34 cellular contexts compared by ENCODE assay signal in genomic region chr2:161412346-161412745, GRCh38. TPM values are rescaled to one million over a fixed set of nuclear protein-coding genes. Genes with fewer than 3 reads are reported as not detected.
DNase-seq lines count a peak whose midpoint lies in the region; ATAC-seq, FAIRE-seq and TF ChIP-seq lines count a peak whose summit lies in the region.
"Had no signal": no experiment of that assay in that cellular context is flagged by ENCODE, and none has a peak within 500 bp of the region (broad histone marks: within the 10 kb centered on the region; RNA-seq: fewer than 3 reads in every experiment).

No MANE protein-coding gene starts in this region.

- no peak for ATAC-seq in left lung
- no peak for ATAC-seq in heart right ventricle
- ATAC-seq: A549; HCT116; left ventricle myocardium superior; Panc1; stimulated activated naive CD8-positive, alpha-beta T cell treated with anti-CD3 and anti-CD28 coated beads, Interleukin-15, amount 100 ng/mL, for 72 hours had no signal

- H3K9me3 ChIP-seq in left lung (no peaks in the 10 kb centered on the region), heart right ventricle (no peaks in the 10 kb centered on the region)
- H3K9me3 ChIP-seq: A549, esophagus muscularis mucosa, right atrium auricular region, thoracic aorta had no signal

- no peak for TF ChIP-seq CTCF in AG09309 (IDR thresholded peaks at IDR 0.05; ENCODE audit: control insufficient read depth, insufficient read depth, low read depth, low read length, missing control alignments)
- no peak for TF ChIP-seq CTCF in fibroblast of mammary gland (conservative IDR thresholded peaks at IDR 0.05; ENCODE audit: control insufficient read depth, insufficient read depth, low read depth, low read length)
- TF ChIP-seq CTCF in left lung (IDR thresholded peaks at IDR 0.05) = no peak
- TF ChIP-seq CTCF in heart right ventricle (IDR thresholded peaks at IDR 0.05) = no peak

- peak; percentile 7 for DNase-seq in AG09309 (ENCODE audit: low read depth)
- no peak for DNase-seq in H54 (ENCODE audit: insufficient read length, low spot score)
- DNase-seq in OCI-M1 (lab: John Stamatoyannopoulos, UW) = peak; percentile 52
- peak; percentile 28 for DNase-seq in fibroblast of mammary gland (ENCODE audit: low read depth)
- DNase-seq in left lung = no peak
- DNase-seq in islet precursor cell = no peak
- DNase-seq in heart right ventricle = no peak
- no peak for DNase-seq in RKO (ENCODE audit: low spot score)
- DNase-seq: activated CD4-positive, alpha-beta memory T cell treated with anti-CD3 and anti-CD28 coated beads, Interleukin-2, amount 10 ng/mL, durations not matched to agents 7 days and 5 days; activated CD4-positive, alpha-beta T cell treated with anti-CD3 and anti-CD28 coated beads for 1 hour; activated CD8-positive, alpha-beta memory T cell treated with anti-CD3 and anti-CD28 coated beads, Interleukin-2, amount 50 U/mL, for 4 hours; activated naive CD4-positive, alpha-beta T cell treated with Interleukin-2 at 50 U/mL for 16 hours; CD4-positive, alpha-beta T cell; cerebellar nuclear complex; left ventricle myocardium superior; NCI-H1092; NCI-H187; SHP77 treated with DMSO at 0.1 percent for 48 hours; stimulated activated CD4-positive, alpha-beta T cell treated with anti-CD3 and anti-CD28 coated beads, Interleukin-12 subunit alpha, Interleukin-12 subunit beta, amount 100 ng/mL, for 4 hours; stimulated activated CD4-positive, alpha-beta T cell treated with anti-CD3 and anti-CD28 coated beads, Interleukin-2, amount 100 ng/mL, for 48 hours; stimulated activated naive CD8-positive, alpha-beta T cell treated with anti-CD3 and anti-CD28 coated beads, Interleukin-15, amount 100 ng/mL, for 72 hours had no signal

- intact Hi-C loops in left lung (cut with DNase I) = no loop called here
- intact Hi-C loops in heart right ventricle (cut with DNase I) = no loop called here

- H3K27ac ChIP-seq in left lung (no peak overlapping the region), heart right ventricle (no peak overlapping the region)
- H3K27ac ChIP-seq: A549, esophagus muscularis mucosa, neural progenitor cell, parathyroid adenoma, right atrium auricular region, thoracic aorta had no signal

- peaks cover 0 to 11% of the 10 kb centered on the region in 2 donors for H3K36me3 ChIP-seq in left lung
- H3K36me3 ChIP-seq in heart right ventricle = peaks cover 0 to 32% (median 0%) of the 10 kb centered on the region in 9 donors
- H3K36me3 ChIP-seq: esophagus muscularis mucosa, right atrium auricular region, thoracic aorta had no signal

- H3K4me3 ChIP-seq in AG09309 (ENCODE audit: control insufficient read depth, low read depth, low read length) (no peak overlapping the region), fibroblast of mammary gland (ENCODE audit: control insufficient read depth, low read depth, low read length) (no peak overlapping the region), left lung (no peak overlapping the region), heart right ventricle (no peak overlapping the region)
- H3K4me3 ChIP-seq: A549, esophagus muscularis mucosa, neural progenitor cell, right atrium auricular region, thoracic aorta had no signal

- TF ChIP-seq POLR2A in H54 (IDR thresholded peaks at IDR 0.05; ENCODE audit: low read depth, low read length) = no peak

- H3K4me1 ChIP-seq in left lung (peaks cover 11 to 29% of the 10 kb centered on the region in 2 donors), heart right ventricle (peaks cover 7 to 36% (median 29%) of the 10 kb centered on the region in 9 donors)
- H3K4me1 ChIP-seq: A549 had no signal

- peaks cover 37 to 46% of the 10 kb centered on the region in 2 donors for H3K27me3 ChIP-seq in left lung
- H3K27me3 ChIP-seq in heart right ventricle = peaks cover 0 to 41% (median 36%) of the 10 kb centered on the region in 7 donors

- peak; percentile 55 for FAIRE-seq in H54 (lab: Jason Lieb, UNC)
- FAIRE-seq: A549, endometrium, GM12891 had no signal

RNA-seq across cellular contexts. Expression of gene TBR1, which starts 3.8 kb away (rescaled TPM):
- under 1 TPM in 1 of 2 donors, not detected in 1; 0.08 TPM for total RNA-seq in left lung
- total RNA-seq in heart right ventricle = not detected
- not detected for polyA plus RNA-seq in heart right ventricle
- total RNA-seq: activated CD4-positive, alpha-beta memory T cell treated with anti-CD3 and anti-CD28 coated beads, Interleukin-2, amount 10 ng/mL, durations not matched to agents 7 days and 5 days; activated T-helper 1 cell treated with anti-CD3 and anti-CD28 coated beads, Interleukin-12 subunit alpha, Interleukin-12 subunit beta, Interleukin-2, Interleukin-4 antibody, amounts not matched to agents 30 ng/mL and 10 ng/mL and 1 ng/mL, durations not matched to agents 14 hours and 24 hours and 36 hours; CD4-positive, alpha-beta T cell; esophagus muscularis mucosa; glomerular endothelial cell; left ventricle myocardium superior; right atrium auricular region; thoracic aorta had no signal
- polyA plus RNA-seq: urinary bladder had no signal

Comparison
In these comparisons a context has a peak if more than half of its experiments do, and no peak if none do; other contexts are left out.
1. DNase-seq: peak in AG09309 (single experiment), OCI-M1 (single experiment) and fibroblast of mammary gland (single experiment); none in H54 (single experiment), left lung (0 of 2), islet precursor cell (single experiment), heart right ventricle (0 of 2) and RKO (single experiment).